Comparison of ENCODE assay signal across 1 cellular context in the genomic region with DNA sequence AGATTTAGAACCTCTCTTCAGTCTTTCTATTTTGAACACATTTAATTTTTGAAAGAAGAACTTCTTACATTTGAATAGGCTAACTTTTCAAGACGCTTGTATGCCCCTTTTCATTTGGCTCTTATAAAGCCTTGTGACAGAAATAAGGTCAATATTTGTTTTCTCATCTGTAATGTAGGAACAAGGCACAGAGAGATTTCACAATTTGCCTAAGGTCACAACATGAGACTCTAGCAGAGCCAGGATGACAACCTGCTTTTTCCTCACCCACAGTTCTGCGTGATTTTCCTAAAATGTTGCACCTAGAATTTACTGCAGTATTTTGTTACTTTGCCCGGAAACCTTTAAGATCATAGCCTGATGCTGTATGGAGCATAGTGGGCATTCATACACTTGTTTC.
TF ChIP-seq lines count a peak whose summit lies in the region.

No MANE protein-coding gene starts in this region.

TF ChIP-seq in HepG2, 621 proteins besides CTCF, POLR2A, EP300 and RAD21 (continued from another document):
- TF ChIP-seq ZNF850 (CRISPR knock-in tag; conservative IDR thresholded peaks at IDR 0.05) (no peak), FOXA3 (CRISPR knock-in tag; IDR thresholded peaks at IDR 0.05) (peak; percentile 62; the same call in 1 of the 2 replicates)
- TF ChIP-seq, protein P1, sequence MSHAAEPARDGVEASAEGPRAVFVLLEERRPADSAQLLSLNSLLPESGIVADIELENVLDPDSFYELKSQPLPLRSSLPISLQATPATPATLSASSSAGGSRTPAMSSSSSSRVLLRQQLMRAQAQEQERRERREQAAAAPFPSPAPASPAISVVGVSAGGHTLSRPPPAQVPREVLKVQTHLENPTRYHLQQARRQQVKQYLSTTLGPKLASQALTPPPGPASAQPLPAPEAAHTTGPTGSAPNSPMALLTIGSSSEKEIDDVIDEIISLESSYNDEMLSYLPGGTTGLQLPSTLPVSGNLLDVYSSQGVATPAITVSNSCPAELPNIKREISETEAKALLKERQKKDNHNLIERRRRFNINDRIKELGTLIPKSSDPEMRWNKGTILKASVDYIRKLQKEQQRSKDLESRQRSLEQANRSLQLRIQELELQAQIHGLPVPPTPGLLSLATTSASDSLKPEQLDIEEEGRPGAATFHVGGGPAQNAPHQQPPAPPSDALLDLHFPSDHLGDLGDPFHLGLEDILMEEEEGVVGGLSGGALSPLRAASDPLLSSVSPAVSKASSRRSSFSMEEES (CRISPR knock-in tag; IDR thresholded peaks at IDR 0.05) = 0 out of 2 replicates have a peak, but pooled peaks have one; percentile 22
TF ChIP-seq in HepG2: peak in this region for 9.
